ENCODE assay signal across 11 cellular contexts in the genomic region with DNA sequence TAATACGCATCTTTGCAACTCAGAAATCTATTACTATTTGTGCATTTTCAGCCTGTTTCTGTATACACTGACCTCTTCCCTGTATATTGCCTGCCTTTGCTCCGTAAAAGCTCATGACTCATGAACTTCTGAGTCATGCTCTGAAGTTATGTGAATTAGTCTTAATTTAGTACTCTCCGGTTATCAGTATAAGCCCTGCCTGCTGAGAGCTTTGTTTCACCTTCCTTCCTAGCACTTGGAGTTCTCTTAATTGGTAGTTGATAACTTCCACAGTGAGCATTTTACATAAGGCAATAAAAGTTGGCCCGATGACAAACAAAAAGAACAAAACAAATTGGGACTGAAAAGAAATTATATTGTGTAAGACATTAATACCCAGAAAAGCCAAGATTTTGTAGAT.
DNase-seq lines count a peak whose midpoint lies in the region; ATAC-seq, FAIRE-seq and TF ChIP-seq lines count a peak whose summit lies in the region.
"Had no signal": no experiment of that assay in that cellular context is flagged by ENCODE, and none has a peak within 500 bp of the region (broad histone marks: within the 10 kb centered on the region; RNA-seq: fewer than 3 reads in every experiment).

No MANE protein-coding gene starts in this region.

- peaks cover 0 to 13% of the 10 kb centered on the region in 2 experiments; a peak in 1 of 4 replicates for H3K4me1 ChIP-seq in SK-N-SH (ENCODE audit: control insufficient read depth in 1 of 2, insufficient read depth in 2 of 2, low read depth in 1 of 2, low read length in 1 of 2)

- H3K9me3 ChIP-seq in SK-N-SH: no peaks in the 10 kb centered on the region

- no peak for ATAC-seq in HG03097 (IDR thresholded peaks at IDR 0.05; ENCODE audit: low FRiP score, unreplicated experiment)
- ATAC-seq: naive thymus-derived CD4-positive, alpha-beta T cell had no signal

- H3F3A ChIP-seq in SK-N-SH (replicated peaks; ENCODE audit: insufficient read depth): peaks cover 11% of the 10 kb centered on the region

- no peak for FAIRE-seq in GM19239 (lab: Jason Lieb, UNC)

- DNase-seq in HEK293T (ENCODE audit: extremely low spot score): peak; percentile 32
- no peak for DNase-seq in SK-N-SH
- peak; percentile 76 to 88 for DNase-seq in foreskin fibroblast
- peak; percentile 41 for DNase-seq in smooth muscle cell of the brain vasculature (ENCODE audit: low read depth, low spot score)
- DNase-seq in GM19239 (ENCODE audit: insufficient read length, low spot score): no peak
- DNase-seq in caudate nucleus (lab: John Stamatoyannopoulos, UW): no peak
- no peak for DNase-seq in activated CD4-positive, alpha-beta T cell treated with anti-CD3 and anti-CD28 coated beads for 1 hour
- DNase-seq: activated B cell treated with CpG ODN at 0.5 μM for 24 hours; naive thymus-derived CD4-positive, alpha-beta T cell; NCI-H1417 treated with DMSO at 0.1 percent for 48 hours had no signal

- CTCF ChIA-PET in HEK293T (lab: Yijun Ruan, JAX): no interaction called here
- CTCF ChIA-PET in SK-N-SH (lab: Yijun Ruan, JAX): interaction anchor here (1.3 kb wide), 1 partner anchor 17 kb away, joined by 3 read pairs; no protein-coding TSS in a partner anchor

- no peak for TF ChIP-seq EP300 in SK-N-SH (IDR thresholded peaks at IDR 0.05; ENCODE audit: borderline replicate concordance in 1 of 2, low read depth in 1 of 2, low read length in 1 of 2)

- H3K36me3 ChIP-seq in SK-N-SH (replicated peaks in 1 of 2; ENCODE audit: control insufficient read depth in 1 of 2, insufficient read depth in 2 of 2, low read length in 1 of 2): no peaks in the 10 kb centered on the region

- TF ChIP-seq CTCF in SK-N-SH (IDR thresholded peaks at IDR 0.05) (no peak), foreskin fibroblast (IDR thresholded peaks at IDR 0.05; ENCODE audit: low read depth, low read length) (no peak)

- no peak overlapping the region for H2AFZ ChIP-seq in SK-N-SH (ENCODE audit: low read depth)

- H3K4me2 ChIP-seq in SK-N-SH: no peak overlapping the region

- no peak for TF ChIP-seq RAD21 in SK-N-SH (IDR thresholded peaks at IDR 0.05; ENCODE audit: low read length)

- H3K27ac ChIP-seq in SK-N-SH (ENCODE audit: low read depth in 2 of 2, low read length in 1 of 2): peak overlapping the region in 1 of 2 experiments; percentile 56; a peak in 1 of 4 replicates
- no peak overlapping the region for H3K27ac ChIP-seq in caudate nucleus (ENCODE audit: low read depth, low read length)

- H3K4me3 ChIP-seq in SK-N-SH (ENCODE audit: low read depth in 2 of 2, low read length in 1 of 2) (no peak overlapping the region), foreskin fibroblast (ENCODE audit: low read depth in 1 of 2, low read length in 2 of 2) (no peak overlapping the region)

- H3K27me3 ChIP-seq in SK-N-SH (ENCODE audit: insufficient read depth): no peaks in the 10 kb centered on the region

- H3K79me2 ChIP-seq in SK-N-SH (ENCODE audit: insufficient read depth): no peaks in the 10 kb centered on the region

- H4K20me1 ChIP-seq in SK-N-SH (ENCODE audit: insufficient read depth): no peaks in the 10 kb centered on the region

- POLR2A ChIA-PET in HEK293T (lab: Yijun Ruan, JAX): no interaction called here
- POLR2A ChIA-PET in SK-N-SH (lab: Yijun Ruan, JAX): no interaction called here

- H3K9me2 ChIP-seq in SK-N-SH: no peaks in the 10 kb centered on the region

- H3K9ac ChIP-seq in SK-N-SH: no peak overlapping the region

- WGBS in SK-N-SH (ENCODE audit: low lambda C conversion rate): 51% methylated on average over 4 of the region's 4 CpGs

TF ChIP-seq in HEK293T, 16 proteins besides CTCF, POLR2A, EP300 and RAD21:
- TF ChIP-seq, protein P1, sequence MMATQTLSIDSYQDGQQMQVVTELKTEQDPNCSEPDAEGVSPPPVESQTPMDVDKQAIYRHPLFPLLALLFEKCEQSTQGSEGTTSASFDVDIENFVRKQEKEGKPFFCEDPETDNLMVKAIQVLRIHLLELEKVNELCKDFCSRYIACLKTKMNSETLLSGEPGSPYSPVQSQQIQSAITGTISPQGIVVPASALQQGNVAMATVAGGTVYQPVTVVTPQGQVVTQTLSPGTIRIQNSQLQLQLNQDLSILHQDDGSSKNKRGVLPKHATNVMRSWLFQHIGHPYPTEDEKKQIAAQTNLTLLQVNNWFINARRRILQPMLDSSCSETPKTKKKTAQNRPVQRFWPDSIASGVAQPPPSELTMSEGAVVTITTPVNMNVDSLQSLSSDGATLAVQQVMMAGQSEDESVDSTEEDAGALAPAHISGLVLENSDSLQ (IDR thresholded peaks at IDR 0.05): no peak
- no peak for TF ChIP-seq HDGF (IDR thresholded peaks at IDR 0.05; ENCODE audit: borderline replicate concordance)

TF ChIP-seq in SK-N-SH, 30 proteins besides CTCF, POLR2A, EP300 and RAD21 (continues in another document):
- TF ChIP-seq TEAD4 (IDR thresholded peaks at IDR 0.05; ENCODE audit: borderline replicate concordance, insufficient read depth) (no peak), NFIC (IDR thresholded peaks at IDR 0.05; ENCODE audit: borderline replicate concordance) (no peak; the same call in 1 of the 2 replicates), TAF1 (IDR thresholded peaks at IDR 0.05; ENCODE audit: borderline replicate concordance, low read depth, low read length) (no peak), MEF2A (IDR thresholded peaks at IDR 0.05; ENCODE audit: borderline replicate concordance, low read depth) (peak; percentile 40; the same call in 1 of the 2 replicates), RFX5 (IDR thresholded peaks at IDR 0.05; ENCODE audit: low read length) (no peak), CHD2 (IDR thresholded peaks at IDR 0.05; ENCODE audit: low read length, partially characterized antibody) (no peak), SMC3 (IDR thresholded peaks at IDR 0.05; ENCODE audit: low read depth, low read length) (no peak), RCOR1 (IDR thresholded peaks at IDR 0.05; ENCODE audit: low read length) (no peak), GATA2 (CRISPR knock-in tag; IDR thresholded peaks at IDR 0.05) (no peak), FOXM1 (IDR thresholded peaks at IDR 0.05; ENCODE audit: low read depth) (no peak), POLR2AphosphoS5 (IDR thresholded peaks at IDR 0.05; ENCODE audit: low read depth, low read length) (no peak; the same call in 1 of the 2 replicates)
- TF ChIP-seq, protein P2, sequence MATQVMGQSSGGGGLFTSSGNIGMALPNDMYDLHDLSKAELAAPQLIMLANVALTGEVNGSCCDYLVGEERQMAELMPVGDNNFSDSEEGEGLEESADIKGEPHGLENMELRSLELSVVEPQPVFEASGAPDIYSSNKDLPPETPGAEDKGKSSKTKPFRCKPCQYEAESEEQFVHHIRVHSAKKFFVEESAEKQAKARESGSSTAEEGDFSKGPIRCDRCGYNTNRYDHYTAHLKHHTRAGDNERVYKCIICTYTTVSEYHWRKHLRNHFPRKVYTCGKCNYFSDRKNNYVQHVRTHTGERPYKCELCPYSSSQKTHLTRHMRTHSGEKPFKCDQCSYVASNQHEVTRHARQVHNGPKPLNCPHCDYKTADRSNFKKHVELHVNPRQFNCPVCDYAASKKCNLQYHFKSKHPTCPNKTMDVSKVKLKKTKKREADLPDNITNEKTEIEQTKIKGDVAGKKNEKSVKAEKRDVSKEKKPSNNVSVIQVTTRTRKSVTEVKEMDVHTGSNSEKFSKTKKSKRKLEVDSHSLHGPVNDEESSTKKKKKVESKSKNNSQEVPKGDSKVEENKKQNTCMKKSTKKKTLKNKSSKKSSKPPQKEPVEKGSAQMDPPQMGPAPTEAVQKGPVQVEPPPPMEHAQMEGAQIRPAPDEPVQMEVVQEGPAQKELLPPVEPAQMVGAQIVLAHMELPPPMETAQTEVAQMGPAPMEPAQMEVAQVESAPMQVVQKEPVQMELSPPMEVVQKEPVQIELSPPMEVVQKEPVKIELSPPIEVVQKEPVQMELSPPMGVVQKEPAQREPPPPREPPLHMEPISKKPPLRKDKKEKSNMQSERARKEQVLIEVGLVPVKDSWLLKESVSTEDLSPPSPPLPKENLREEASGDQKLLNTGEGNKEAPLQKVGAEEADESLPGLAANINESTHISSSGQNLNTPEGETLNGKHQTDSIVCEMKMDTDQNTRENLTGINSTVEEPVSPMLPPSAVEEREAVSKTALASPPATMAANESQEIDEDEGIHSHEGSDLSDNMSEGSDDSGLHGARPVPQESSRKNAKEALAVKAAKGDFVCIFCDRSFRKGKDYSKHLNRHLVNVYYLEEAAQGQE (IDR thresholded peaks at IDR 0.05; ENCODE audit: low read depth, low read length): no peak
- TF ChIP-seq, protein P3, sequence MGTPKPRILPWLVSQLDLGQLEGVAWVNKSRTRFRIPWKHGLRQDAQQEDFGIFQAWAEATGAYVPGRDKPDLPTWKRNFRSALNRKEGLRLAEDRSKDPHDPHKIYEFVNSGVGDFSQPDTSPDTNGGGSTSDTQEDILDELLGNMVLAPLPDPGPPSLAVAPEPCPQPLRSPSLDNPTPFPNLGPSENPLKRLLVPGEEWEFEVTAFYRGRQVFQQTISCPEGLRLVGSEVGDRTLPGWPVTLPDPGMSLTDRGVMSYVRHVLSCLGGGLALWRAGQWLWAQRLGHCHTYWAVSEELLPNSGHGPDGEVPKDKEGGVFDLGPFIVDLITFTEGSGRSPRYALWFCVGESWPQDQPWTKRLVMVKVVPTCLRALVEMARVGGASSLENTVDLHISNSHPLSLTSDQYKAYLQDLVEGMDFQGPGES (IDR thresholded peaks at IDR 0.05; ENCODE audit: low read depth, low read length): no peak
- TF ChIP-seq, protein P4, sequence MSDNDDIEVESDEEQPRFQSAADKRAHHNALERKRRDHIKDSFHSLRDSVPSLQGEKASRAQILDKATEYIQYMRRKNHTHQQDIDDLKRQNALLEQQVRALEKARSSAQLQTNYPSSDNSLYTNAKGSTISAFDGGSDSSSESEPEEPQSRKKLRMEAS (IDR thresholded peaks at IDR 0.05; ENCODE audit: low read depth): no peak
- TF ChIP-seq, protein P5, sequence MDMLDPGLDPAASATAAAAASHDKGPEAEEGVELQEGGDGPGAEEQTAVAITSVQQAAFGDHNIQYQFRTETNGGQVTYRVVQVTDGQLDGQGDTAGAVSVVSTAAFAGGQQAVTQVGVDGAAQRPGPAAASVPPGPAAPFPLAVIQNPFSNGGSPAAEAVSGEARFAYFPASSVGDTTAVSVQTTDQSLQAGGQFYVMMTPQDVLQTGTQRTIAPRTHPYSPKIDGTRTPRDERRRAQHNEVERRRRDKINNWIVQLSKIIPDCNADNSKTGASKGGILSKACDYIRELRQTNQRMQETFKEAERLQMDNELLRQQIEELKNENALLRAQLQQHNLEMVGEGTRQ (IDR thresholded peaks at IDR 0.05; ENCODE audit: borderline replicate concordance, low read depth, low read length): no peak

Comparison
In these comparisons a context has a peak if more than half of its experiments do, and no peak if none do; other contexts are left out.
1. DNase-seq: peak in HEK293T (single experiment), foreskin fibroblast (2 of 2) and smooth muscle cell of the brain vasculature (single experiment); none in SK-N-SH (single experiment), GM19239 (single experiment), caudate nucleus (0 of 61) and activated CD4-positive, alpha-beta T cell treated with anti-CD3 and anti-CD28 coated beads for 1 hour (single experiment).